ENCODE assay signal across 8 cellular contexts in genomic region chr11:46121724-46122477, GRCh38. TPM values are rescaled to one million over a fixed set of nuclear protein-coding genes. Genes with fewer than 3 reads are reported as not detected.
DNase-seq lines count a peak whose midpoint lies in the region; ATAC-seq and TF ChIP-seq lines count a peak whose summit lies in the region.

No MANE protein-coding gene starts in this region.

- no peaks in the 10 kb centered on the region for H3K9me3 ChIP-seq in left lung

- TF ChIP-seq POLR2A in GM19099 (IDR thresholded peaks at IDR 0.05; ENCODE audit: extremely low read depth, insufficient read length, low read depth): peak; percentile 64

- TF ChIP-seq CTCF in coronary artery (IDR thresholded peaks at IDR 0.05) (no peak), left lung (IDR thresholded peaks at IDR 0.05) (no peak)

- H3K36me3 ChIP-seq in left lung: no peaks in the 10 kb centered on the region

- intact Hi-C loops in left lung (cut with DNase I): loop anchor here in 1 of 2 donors (10.0 kb wide), 1 partner anchor 113 kb away; no protein-coding TSS in a partner anchor

- ATAC-seq in HG03354 (IDR thresholded peaks at IDR 0.05; ENCODE audit: poor library complexity, severe bottlenecking, unreplicated experiment) (peak; percentile 44), left lung (peak; percentile 32)

- H3K4me1 ChIP-seq in left lung: peaks cover 22 to 38% of the 10 kb centered on the region in 2 donors

- no peaks in the 10 kb centered on the region for H3K27me3 ChIP-seq in left lung

- peak overlapping the region; percentile 82 for H3K4me3 ChIP-seq in coronary artery
- peak overlapping the region; percentile 55 to 73 for H3K4me3 ChIP-seq in left lung

- H3K27ac ChIP-seq in coronary artery (peak overlapping the region; percentile 92 to 98), left lung (peak overlapping the region; percentile 96 to 97)

- DNase-seq in AML-193 (lab: John Stamatoyannopoulos, UW) (peak; percentile 53 to 63), NCI-H510A (lab: John Stamatoyannopoulos, UW) (peak; percentile 53), coronary artery (ENCODE audit: low spot score) (peak; percentile 85), left lung (peak; percentile 80 to 90)
- DNase-seq in activated CD4-positive, alpha-beta T cell treated with anti-CD3 and anti-CD28 coated beads for 48 hours: peak; percentile 80
- peak; percentile 59 for DNase-seq in stimulated activated CD4-positive, alpha-beta T cell treated with anti-CD3 and anti-CD28 coated beads, Interleukin-2, amount 100 ng/mL, for 4 hours (ENCODE audit: low read depth)

RNA-seq across cellular contexts. Expression of gene PHF21A, which starts 0.6 kb away (rescaled TPM):
- total RNA-seq in left lung: 10 to 100 TPM; 36.2 to 51.4 TPM

Comparison
In these comparisons a context has a peak if more than half of its experiments do, and no peak if none do; other contexts are left out.
1. Peak in every context shown above with its lines: DNase-seq, ATAC-seq, H3K4me3 ChIP-seq and H3K27ac ChIP-seq.